26 cellular contexts compared by ENCODE assay signal in the genomic region with DNA sequence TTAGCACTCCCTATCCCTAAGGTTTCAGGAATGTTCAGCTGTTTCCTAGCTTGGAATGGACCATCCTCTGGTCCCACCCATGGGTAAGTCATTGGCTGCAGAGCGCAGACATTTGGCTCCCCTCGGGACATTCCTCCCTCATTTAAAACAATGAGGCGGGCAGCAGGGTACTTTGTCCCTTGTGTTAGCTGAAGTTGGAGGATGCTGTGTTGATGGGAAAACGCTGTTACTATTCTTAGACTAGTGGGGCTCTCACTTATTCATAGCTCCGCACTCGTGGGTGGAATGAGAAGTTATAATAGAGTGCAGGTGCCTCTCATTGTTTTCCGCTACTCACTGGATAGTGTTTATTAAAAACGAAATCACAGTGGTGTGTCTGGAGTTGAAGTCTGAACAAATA.
DNase-seq lines count a peak whose midpoint lies in the region; ATAC-seq and TF ChIP-seq lines count a peak whose summit lies in the region.
"Had no signal": no experiment of that assay in that cellular context is flagged by ENCODE, and none has a peak within 500 bp of the region (broad histone marks: within the 10 kb centered on the region; RNA-seq: fewer than 3 reads in every experiment).

No MANE protein-coding gene starts in this region.

- no peaks in the 10 kb centered on the region for H3K4me1 ChIP-seq in GM23338 (ENCODE audit: insufficient read depth)
- H3K4me1 ChIP-seq: BLaER1, breast epithelium had no signal

- H3K4me3 ChIP-seq in GM23338 = no peak overlapping the region
- H3K4me3 ChIP-seq: BLaER1, breast epithelium, esophagus squamous epithelium, GM12878, lower lobe of right lung had no signal

- no peaks in the 10 kb centered on the region for H3K27me3 ChIP-seq in CD4-positive, alpha-beta T cell (ENCODE audit: control insufficient read depth, insufficient read depth, low read length)
- no peaks in the 10 kb centered on the region for H3K27me3 ChIP-seq in GM23338 (ENCODE audit: insufficient read depth)
- H3K27me3 ChIP-seq: BLaER1, breast epithelium, esophagus squamous epithelium had no signal

- POLR2A ChIA-PET in CD4-positive, alpha-beta T cell (lab: Charles Lee) = no interaction called here

- peaks cover 4% of the 10 kb centered on the region; the same call in 1 of the 2 replicates for H3K9me2 ChIP-seq in GM23338 (ENCODE audit: insufficient read depth)

- H3K27ac ChIP-seq in CD4-positive, alpha-beta T cell (ENCODE audit: low read depth, low read length) = no peak overlapping the region
- H3K27ac ChIP-seq in GM23338 (ENCODE audit: low read depth) = no peak overlapping the region
- H3K27ac ChIP-seq: BLaER1, breast epithelium, esophagus squamous epithelium, lower lobe of right lung had no signal

- H4K20me1 ChIP-seq in GM23338 (replicated peaks; ENCODE audit: insufficient read depth) = no peaks in the 10 kb centered on the region
- H4K20me1 ChIP-seq: BLaER1 had no signal

- H3K4me1 Mint-ChIP-seq in CD4-positive, alpha-beta T cell (ENCODE audit: low read depth) = peaks cover 19% of the 10 kb centered on the region
- no peaks in the 10 kb centered on the region for H3K4me1 Mint-ChIP-seq in GM23338

- TF ChIP-seq CTCF in CD4-positive, alpha-beta T cell (IDR thresholded peaks at IDR 0.05) = no peak
- no peak for TF ChIP-seq CTCF in GM23338 (conservative IDR thresholded peaks at IDR 0.05; ENCODE audit: low read depth in 2 of 2)

- no peaks in the 10 kb centered on the region for H3F3A ChIP-seq in GM23338 (replicated peaks; ENCODE audit: low read depth)

- peaks cover 3 to 9% of the 10 kb centered on the region in 2 donors for H3K9me3 Mint-ChIP-seq in activated naive CD4-positive, alpha-beta T cell treated with anti-CD3 and anti-CD28 coated beads, Interleukin-2, amount 50 U/mL, for 72 hours
- no peaks in the 10 kb centered on the region for H3K9me3 Mint-ChIP-seq in CD4-positive, alpha-beta T cell
- H3K9me3 Mint-ChIP-seq in GM23338 = peaks cover 5% of the 10 kb centered on the region; the same call in 2 of the 3 replicates
- H3K9me3 Mint-ChIP-seq: activated naive CD4-positive, alpha-beta T cell treated with anti-CD3 and anti-CD28 coated beads, Interleukin-2, amount 50 U/mL, for 24 hours had no signal

- H3K4me2 ChIP-seq in GM23338 = no peak overlapping the region
- H3K4me2 ChIP-seq: BLaER1 had no signal

- no peaks in the 10 kb centered on the region for H3K9me3 ChIP-seq in CD4-positive, alpha-beta T cell (ENCODE audit: control insufficient read depth, low read length)
- H3K9me3 ChIP-seq: BLaER1, breast epithelium, esophagus squamous epithelium, lower lobe of right lung had no signal

- CTCF ChIA-PET in CD4-positive, alpha-beta T cell (lab: Charles Lee) = no interaction called here

- H3K27ac Mint-ChIP-seq in activated naive CD4-positive, alpha-beta T cell treated with anti-CD3 and anti-CD28 coated beads, Interleukin-2, amount 50 U/mL, for 72 hours = peak overlapping the region; percentile 48 to 96
- no peak overlapping the region for H3K27ac Mint-ChIP-seq in CD4-positive, alpha-beta T cell
- H3K27ac Mint-ChIP-seq in GM23338 = no peak overlapping the region
- H3K27ac Mint-ChIP-seq: activated naive CD4-positive, alpha-beta T cell treated with anti-CD3 and anti-CD28 coated beads, Interleukin-2, amount 50 U/mL, for 24 hours; type B pancreatic cell had no signal

- intact Hi-C loops in CD4-positive, alpha-beta T cell (cut with DNase I, micrococcal nuclease) = loop anchor here (5.0 to 10.0 kb wide), 2 partner anchors 831 to 1694 kb away; a partner anchor contains a TSS
- intact Hi-C loops in sciatic nerve (cut with DNase I) = no loop called here

- H3K36me3 ChIP-seq in GM23338 (ENCODE audit: insufficient read depth) = no peaks in the 10 kb centered on the region
- H3K36me3 ChIP-seq: BLaER1, breast epithelium, esophagus squamous epithelium, lower lobe of right lung had no signal

- H3K4me3 Mint-ChIP-seq in CD4-positive, alpha-beta T cell = peak overlapping the region; percentile 6
- H3K4me3 Mint-ChIP-seq in GM23338 = no peak overlapping the region
- H3K4me3 Mint-ChIP-seq: activated naive CD4-positive, alpha-beta T cell treated with anti-CD3 and anti-CD28 coated beads, Interleukin-2, amount 50 U/mL, for 24 hours; naive thymus-derived CD8-positive, alpha-beta T cell; type B pancreatic cell had no signal

- peaks cover 5% of the 10 kb centered on the region for H3K27me3 Mint-ChIP-seq in CD4-positive, alpha-beta T cell
- no peaks in the 10 kb centered on the region for H3K27me3 Mint-ChIP-seq in GM23338 (ENCODE audit: insufficient read depth, low read depth, poor library complexity)
- H3K27me3 Mint-ChIP-seq: activated naive CD4-positive, alpha-beta T cell treated with anti-CD3 and anti-CD28 coated beads, Interleukin-2, amount 50 U/mL, for 24 hours; type B pancreatic cell had no signal

- H2AFZ ChIP-seq in GM23338 = no peak overlapping the region

- peak in 1 of 2 donors; percentile 16 for ATAC-seq in activated naive CD4-positive, alpha-beta T cell treated with anti-CD3 and anti-CD28 coated beads, Interleukin-2, amount 50 U/mL, for 72 hours
- ATAC-seq in CD4-positive, alpha-beta T cell (ENCODE audit: poor library complexity) = no peak
- ATAC-seq in GM23338 (no peak), HG03442 (IDR thresholded peaks at IDR 0.05; ENCODE audit: unreplicated experiment) (no peak), sciatic nerve (no peak)
- ATAC-seq: GM12878; lower lobe of right lung; naive thymus-derived CD8-positive, alpha-beta T cell; Panc1 had no signal

- H3K36me3 Mint-ChIP-seq in activated naive CD4-positive, alpha-beta T cell treated with anti-CD3 and anti-CD28 coated beads, Interleukin-2, amount 50 U/mL, for 72 hours = peaks cover 4 to 43% of the 10 kb centered on the region in 2 donors
- no peaks in the 10 kb centered on the region for H3K36me3 Mint-ChIP-seq in CD4-positive, alpha-beta T cell (ENCODE audit: low read depth)
- H3K36me3 Mint-ChIP-seq in GM23338 (ENCODE audit: low read depth) = peaks cover 2% of the 10 kb centered on the region; the same call in 1 of the 3 replicates
- H3K36me3 Mint-ChIP-seq: activated naive CD4-positive, alpha-beta T cell treated with anti-CD3 and anti-CD28 coated beads, Interleukin-2, amount 50 U/mL, for 24 hours; type B pancreatic cell had no signal

- DNase-seq in activated naive CD4-positive, alpha-beta T cell treated with anti-CD3 and anti-CD28 coated beads, Interleukin-2, amount 50 U/mL, for 72 hours (ENCODE audit: low spot score in 2 of 2) = no peak
- no peak for DNase-seq in activated naive CD4-positive, alpha-beta T cell treated with anti-CD3 and anti-CD28 coated beads, Interleukin-2, amount 50 U/mL, for 16 hours
- no peak for DNase-seq in CD4-positive, alpha-beta T cell
- DNase-seq in GM23338 (ENCODE audit: low spot score) = peak; percentile 27
- DNase-seq in iPS-NIHi11 (ENCODE audit: low spot score) = peak; percentile 26
- no peak for DNase-seq in sciatic nerve (ENCODE audit: low spot score)
- DNase-seq: anterior cingulate cortex; esophagus squamous epithelium; foreskin melanocyte; kidney glomerular epithelial cell; lower lobe of right lung; midbrain; naive thymus-derived CD8-positive, alpha-beta T cell; NCI-H1436 treated with DMSO at 0.1 percent for 48 hours; NCI-H2081 treated with DMSO at 0.1 percent for 48 hours; NCI-H345; NCI-H748 treated with DMSO at 0.1 percent for 48 hours; SIG-M5; stimulated activated CD4-positive, alpha-beta T cell treated with anti-CD3 and anti-CD28 coated beads, Interleukin-2, amount 100 ng/mL, for 48 hours had no signal

- no peaks in the 10 kb centered on the region for H3K79me2 ChIP-seq in GM23338 (replicated peaks; ENCODE audit: insufficient read depth)

TF ChIP-seq in GM23338, 12 proteins besides CTCF, POLR2A, EP300 and RAD21:
- no peak for TF ChIP-seq ZNF331 (CRISPR knock-in tag; IDR thresholded peaks at IDR 0.05; ENCODE audit: low read depth)
- TF ChIP-seq, protein P1, sequence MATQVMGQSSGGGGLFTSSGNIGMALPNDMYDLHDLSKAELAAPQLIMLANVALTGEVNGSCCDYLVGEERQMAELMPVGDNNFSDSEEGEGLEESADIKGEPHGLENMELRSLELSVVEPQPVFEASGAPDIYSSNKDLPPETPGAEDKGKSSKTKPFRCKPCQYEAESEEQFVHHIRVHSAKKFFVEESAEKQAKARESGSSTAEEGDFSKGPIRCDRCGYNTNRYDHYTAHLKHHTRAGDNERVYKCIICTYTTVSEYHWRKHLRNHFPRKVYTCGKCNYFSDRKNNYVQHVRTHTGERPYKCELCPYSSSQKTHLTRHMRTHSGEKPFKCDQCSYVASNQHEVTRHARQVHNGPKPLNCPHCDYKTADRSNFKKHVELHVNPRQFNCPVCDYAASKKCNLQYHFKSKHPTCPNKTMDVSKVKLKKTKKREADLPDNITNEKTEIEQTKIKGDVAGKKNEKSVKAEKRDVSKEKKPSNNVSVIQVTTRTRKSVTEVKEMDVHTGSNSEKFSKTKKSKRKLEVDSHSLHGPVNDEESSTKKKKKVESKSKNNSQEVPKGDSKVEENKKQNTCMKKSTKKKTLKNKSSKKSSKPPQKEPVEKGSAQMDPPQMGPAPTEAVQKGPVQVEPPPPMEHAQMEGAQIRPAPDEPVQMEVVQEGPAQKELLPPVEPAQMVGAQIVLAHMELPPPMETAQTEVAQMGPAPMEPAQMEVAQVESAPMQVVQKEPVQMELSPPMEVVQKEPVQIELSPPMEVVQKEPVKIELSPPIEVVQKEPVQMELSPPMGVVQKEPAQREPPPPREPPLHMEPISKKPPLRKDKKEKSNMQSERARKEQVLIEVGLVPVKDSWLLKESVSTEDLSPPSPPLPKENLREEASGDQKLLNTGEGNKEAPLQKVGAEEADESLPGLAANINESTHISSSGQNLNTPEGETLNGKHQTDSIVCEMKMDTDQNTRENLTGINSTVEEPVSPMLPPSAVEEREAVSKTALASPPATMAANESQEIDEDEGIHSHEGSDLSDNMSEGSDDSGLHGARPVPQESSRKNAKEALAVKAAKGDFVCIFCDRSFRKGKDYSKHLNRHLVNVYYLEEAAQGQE (IDR thresholded peaks at IDR 0.05; ENCODE audit: unreplicated experiment) = no peak
- TF ChIP-seq CREB1 (CRISPR knock-in tag; IDR thresholded peaks at IDR 0.05; ENCODE audit: low read depth) = no peak
- TF ChIP-seq POLR2AphosphoS5 (IDR thresholded peaks at IDR 0.05; ENCODE audit: low read depth) = no peak
- no peak for TF ChIP-seq STAT1 (IDR thresholded peaks at IDR 0.05; ENCODE audit: unreplicated experiment)
- TF ChIP-seq EZH2phosphoT487 (IDR thresholded peaks at IDR 0.05; ENCODE audit: unreplicated experiment) = no peak
- no peak for TF ChIP-seq EZH2 (IDR thresholded peaks at IDR 0.05; ENCODE audit: low read depth, unreplicated experiment)
- no peak for TF ChIP-seq JUNB (IDR thresholded peaks at IDR 0.05; ENCODE audit: unreplicated experiment)

Comparison
In these comparisons a context has a peak if more than half of its experiments do, and no peak if none do; other contexts are left out.
1. DNase-seq: peak in GM23338 (single experiment) and iPS-NIHi11 (single experiment); none in activated naive CD4-positive, alpha-beta T cell treated with anti-CD3 and anti-CD28 coated beads, Interleukin-2, amount 50 U/mL, for 72 hours (0 of 2), activated naive CD4-positive, alpha-beta T cell treated with anti-CD3 and anti-CD28 coated beads, Interleukin-2, amount 50 U/mL, for 16 hours (single experiment), CD4-positive, alpha-beta T cell (0 of 10) and sciatic nerve (single experiment).
2. H3K27ac Mint-ChIP-seq: peak in activated naive CD4-positive, alpha-beta T cell treated with anti-CD3 and anti-CD28 coated beads, Interleukin-2, amount 50 U/mL, for 72 hours (2 of 2); none in CD4-positive, alpha-beta T cell (single experiment) and GM23338 (single experiment).